ENCODE assay signal across 20 cellular contexts in the genomic region with DNA sequence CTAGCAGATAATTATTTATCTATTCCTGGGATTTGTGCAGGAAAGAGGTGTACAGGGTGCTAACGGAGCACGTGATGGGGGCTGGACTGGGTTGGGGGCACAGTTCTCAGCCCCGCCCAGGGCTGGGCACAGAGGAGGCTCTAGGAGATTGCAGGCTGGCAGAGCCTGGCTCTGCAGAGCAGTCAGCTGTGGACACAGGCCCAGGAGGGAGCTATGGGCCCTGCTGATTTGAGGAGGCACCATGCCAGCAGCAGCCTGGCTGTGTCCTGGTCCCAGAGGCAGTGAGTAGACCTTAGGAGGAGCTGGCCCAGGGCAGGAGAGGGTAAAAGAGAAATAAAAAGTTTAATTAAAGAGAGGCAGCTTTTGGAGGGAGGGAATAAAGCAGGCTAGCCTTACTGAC. TPM values are rescaled to one million over a fixed set of nuclear protein-coding genes. Genes with fewer than 3 reads are reported as not detected.
"Had no signal": no experiment of that assay in that cellular context is flagged by ENCODE, and none has a peak within 500 bp of the region (broad histone marks: within the 10 kb centered on the region; RNA-seq: fewer than 3 reads in every experiment).

No MANE protein-coding gene starts in this region.

- H3K4me3 ChIP-seq: adrenal gland, colonic mucosa, left lung, testis, upper lobe of left lung had no signal

- ATAC-seq: activated T-helper 17 cell treated with anti-CD3 and anti-CD28 coated beads, Interleukin-2, amount 50 U/mL, for 72 hours; left lung; natural killer cell treated with Interleukin-12 subunit alpha and Interleukin-12 subunit beta and Interleukin-15 and Interleukin-18, amount 100 ng/mL, for 72 hours; stimulated activated naive B cell treated with anti-CD40 and anti-IgM and Interleukin-4, amounts not matched to agents 10 μg/mL and 1 μg/mL and 100 μg/mL, for 72 hours; WTC11 had no signal

- DNase-seq: activated CD4-positive, alpha-beta T cell treated with anti-CD3 and anti-CD28 coated beads, Interleukin-2, amount 50 U/mL, for 4 hours; activated CD8-positive, alpha-beta memory T cell treated with anti-CD3 and anti-CD28 coated beads for 24 hours; activated CD8-positive, alpha-beta memory T cell treated with anti-CD3 and anti-CD28 coated beads, Interleukin-2, amount 50 U/mL, for 4 hours; activated naive CD4-positive, alpha-beta T cell; activated T-cell treated with anti-CD3 and anti-CD28 coated beads, Interleukin-2, amount 50 U/mL, for 24 hours; colonic mucosa; kidney; left lung; midbrain; stimulated activated CD4-positive, alpha-beta T cell treated with anti-CD3 and anti-CD28 coated beads, Interleukin-2, amount 100 ng/mL, for 48 hours; stimulated activated CD8-positive, alpha-beta memory T cell treated with anti-CD3 and anti-CD28 coated beads, Interleukin-4, amount 100 ng/mL, for 48 hours; stimulated activated naive B cell treated with anti-CD40 and anti-IgM and Interleukin-4, amounts not matched to agents 10 μg/mL and 1 μg/mL and 100 μg/mL, for 72 hours; T-helper 1 cell; testis; upper lobe of left lung had no signal

- H3K4me1 ChIP-seq: adrenal gland, colonic mucosa, left lung, testis, upper lobe of left lung had no signal

- H3K27me3 ChIP-seq: adrenal gland, colonic mucosa, left lung, testis, upper lobe of left lung had no signal

- H3K36me3 ChIP-seq: adrenal gland, colonic mucosa, left lung, upper lobe of left lung had no signal

- H3K9me3 ChIP-seq: adrenal gland, colonic mucosa, testis, upper lobe of left lung had no signal

- H3K27ac ChIP-seq: adrenal gland, colonic mucosa, epithelial cell of prostate, left lung, testis, upper lobe of left lung had no signal

RNA-seq across cellular contexts. Expression of a gene that starts 19.3 kb away (rescaled TPM):
- total RNA-seq: activated T-helper 17 cell treated with anti-CD3 and anti-CD28 coated beads, Interleukin-2, amount 50 U/mL, for 72 hours had no signal
